ENCODE assay signal across 10 cellular contexts in genomic region chr1:40394456-40395172, GRCh38.
DNase-seq lines count a peak whose midpoint lies in the region; ATAC-seq and TF ChIP-seq lines count a peak whose summit lies in the region.
"Had no signal": no experiment of that assay in that cellular context is flagged by ENCODE, and none has a peak within 500 bp of the region (broad histone marks: within the 10 kb centered on the region; RNA-seq: fewer than 3 reads in every experiment).

No MANE protein-coding gene starts in this region.

- POLR2A ChIA-PET in GM10248 (lab: Yijun Ruan, JAX): no interaction called here

- no peaks in the 10 kb centered on the region for H3K36me3 ChIP-seq in rectal smooth muscle tissue (ENCODE audit: control insufficient read depth, insufficient read depth, low read length)
- H3K36me3 ChIP-seq: prostate gland had no signal

- no peak for ATAC-seq in GM19395 (IDR thresholded peaks at IDR 0.05; ENCODE audit: unreplicated experiment)
- no peak for ATAC-seq in GM21526 (IDR thresholded peaks at IDR 0.05; ENCODE audit: low FRiP score, unreplicated experiment)

- H3K27ac ChIP-seq in cingulate gyrus (ENCODE audit: low read depth, low read length) (peak overlapping the region; percentile 58), rectal smooth muscle tissue (ENCODE audit: low read depth, low read length) (peak overlapping the region; percentile 22)
- H3K27ac ChIP-seq: prostate gland had no signal

- in situ Hi-C loops in GM13977 (cut with MboI; ENCODE audit: low pct_unique_long_range_greater_than_20kb, low sequenced_read_pairs, unreplicated experiment): no loop called here

- H3K4me1 ChIP-seq in rectal smooth muscle tissue (ENCODE audit: control insufficient read depth, insufficient read depth, low read length): peaks cover 2% of the 10 kb centered on the region
- H3K4me1 ChIP-seq: prostate gland had no signal

- DNase-seq in GM13977 (ENCODE audit: low spot score) (peak; percentile 39), T follicular helper cell (ENCODE audit: low read depth) (peak; percentile 38), pons (ENCODE audit: low spot score) (no peak), GM10248 (ENCODE audit: extremely low spot score) (no peak)
- DNase-seq: NCI-H510A treated with DMSO at 0.1 percent for 48 hours had no signal

- no peak overlapping the region for H3K4me3 ChIP-seq in rectal smooth muscle tissue (ENCODE audit: low read length)
- H3K4me3 ChIP-seq: prostate gland had no signal

- TF ChIP-seq CTCF in GM13977 (IDR thresholded peaks at IDR 0.05; ENCODE audit: extremely low read depth, insufficient read depth, missing control alignments): no peak
- no peak for TF ChIP-seq CTCF in GM10248 (IDR thresholded peaks at IDR 0.05; ENCODE audit: control extremely low read depth, extremely low read depth, low read depth, missing control alignments)

- H3K9ac ChIP-seq in rectal smooth muscle tissue (ENCODE audit: low read length): no peak overlapping the region

- no peaks in the 10 kb centered on the region for H3K27me3 ChIP-seq in rectal smooth muscle tissue (ENCODE audit: control insufficient read depth, insufficient read depth, low read length)

- CTCF ChIA-PET in GM10248 (lab: Yijun Ruan, JAX): interaction anchor here (1.2 to 2.0 kb wide), 3 partner anchors 10 to 310 kb away, joined by 4 to 6 read pairs (median 6); no protein-coding TSS in a partner anchor

Comparison
In these comparisons a context has a peak if more than half of its experiments do, and no peak if none do; other contexts are left out.
1. DNase-seq: peak in GM13977 (single experiment) and T follicular helper cell (single experiment); none in pons (single experiment) and GM10248 (single experiment).